Comparison of ENCODE assay signal across 16 cellular contexts in the genomic region with DNA sequence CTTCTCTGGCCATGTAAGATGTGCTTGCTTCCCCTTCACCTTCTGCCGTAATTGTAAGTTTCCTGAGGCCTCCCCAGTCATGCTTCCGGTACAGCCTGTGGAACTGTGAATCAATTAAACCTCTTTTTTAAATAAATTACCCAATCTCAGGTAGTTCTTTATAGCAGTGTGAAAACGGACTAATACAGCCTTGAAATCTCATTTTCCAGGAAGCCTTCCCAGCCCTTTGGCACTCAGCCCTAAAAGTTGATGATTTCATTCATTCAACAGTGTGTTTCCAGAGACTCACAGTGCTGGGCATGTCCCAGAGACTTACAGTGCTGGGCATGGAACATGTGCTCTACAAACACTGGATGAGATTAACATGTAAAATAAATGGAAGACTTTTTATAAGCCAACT.
DNase-seq lines count a peak whose midpoint lies in the region; ATAC-seq and TF ChIP-seq lines count a peak whose summit lies in the region.
"Had no signal": no experiment of that assay in that cellular context is flagged by ENCODE, and none has a peak within 500 bp of the region (broad histone marks: within the 10 kb centered on the region; RNA-seq: fewer than 3 reads in every experiment).

No MANE protein-coding gene starts in this region.

- H3K27ac ChIP-seq in mammary epithelial cell (ENCODE audit: insufficient read depth, low read depth, low read length) (no peak overlapping the region), heart left ventricle (no peak overlapping the region)
- H3K27ac ChIP-seq: gastroesophageal sphincter, KMS-11 had no signal

- no peak overlapping the region for H2AFZ ChIP-seq in mammary epithelial cell (ENCODE audit: low read depth, low read length)

- H3K79me2 ChIP-seq in mammary epithelial cell (ENCODE audit: insufficient read depth, low read length), result peaks cover 23% of the 10 kb centered on the region

- H3K27me3 Mint-ChIP-seq in nephron progenitor cell (ENCODE audit: low read depth, poor library complexity) (no peaks in the 10 kb centered on the region), progenitor cell of endocrine pancreas (no peaks in the 10 kb centered on the region)
- H3K27me3 Mint-ChIP-seq: CD4-positive, CD25-positive, alpha-beta regulatory T cell; dendritic cell treated with granulocyte-macrophage colony-stimulating factor and Interleukin-4, amounts not matched to agents 40 ng/mL and 50 ng/mL, for 4 days had no signal

- 92% methylated on average over 3 of the region's 3 CpGs for WGBS in mammary epithelial cell (ENCODE audit: low coverage, missing lambda C conversion rate)
- 49 to 66% (median 58%) methylated on average over 3 of the region's 3 CpGs for whole genome bisulfite sequencing in heart left ventricle, 4 donors

- ATAC-seq in heart left ventricle, result peak; percentile 50 to 74 (median 61)
- ATAC-seq: activated T-cell treated with anti-CD3 and anti-CD28 coated beads, Interleukin-2, amount 50 U/mL, for 4 hours; gastroesophageal sphincter had no signal

- H3K36me3 ChIP-seq in MG63, result no peaks in the 10 kb centered on the region
- H3K36me3 ChIP-seq in mammary epithelial cell (ENCODE audit: insufficient read depth, low read length), result peaks cover 4% of the 10 kb centered on the region
- H3K36me3 ChIP-seq in heart left ventricle, result peaks cover 0 to 11% (median 0%) of the 10 kb centered on the region in 9 donors

- DNase-seq in MG63 (peak; percentile 53), mammary epithelial cell (peak; percentile 32), heart left ventricle (peak in 2 of 5 donors; percentile 43 to 44), skeletal muscle cell (ENCODE audit: low read depth) (peak; percentile 25), nephron progenitor cell (no peak), progenitor cell of endocrine pancreas (ENCODE audit: low spot score, unreplicated experiment) (no peak), NCI-H146 treated with DMSO at 0.1 percent for 48 hours (lab: John Stamatoyannopoulos, UW; ENCODE audit: unreplicated experiment) (no peak)
- DNase-seq: activated CD4-positive, alpha-beta T cell treated with anti-CD3 and anti-CD28 coated beads, Interleukin-2, amount 10 ng/mL, durations not matched to agents 7 days and 5 days; activated T-cell treated with anti-CD3 and anti-CD28 coated beads, Interleukin-2, amount 50 U/mL, for 4 hours; CD4-positive, CD25-positive, alpha-beta regulatory T cell; NCI-H1417; NCI-H345; T1000 had no signal

- no peak overlapping the region for H3K4me2 ChIP-seq in mammary epithelial cell (ENCODE audit: insufficient read depth, low read depth, low read length)
- H3K4me2 ChIP-seq: KMS-11 had no signal

- H3K27ac Mint-ChIP-seq in nephron progenitor cell, result no peak overlapping the region
- H3K27ac Mint-ChIP-seq in progenitor cell of endocrine pancreas, result no peak overlapping the region
- H3K27ac Mint-ChIP-seq: activated CD4-positive, alpha-beta T cell treated with anti-CD3 and anti-CD28 coated beads, Interleukin-2, amount 10 ng/mL, durations not matched to agents 7 days and 5 days; CD4-positive, CD25-positive, alpha-beta regulatory T cell; dendritic cell treated with granulocyte-macrophage colony-stimulating factor and Interleukin-4, amounts not matched to agents 40 ng/mL and 50 ng/mL, for 4 days had no signal

- TF ChIP-seq POLR2A in heart left ventricle (IDR thresholded peaks at IDR 0.05), result no peak

- H3K9me3 ChIP-seq in MG63 (no peaks in the 10 kb centered on the region), mammary epithelial cell (replicated peaks; ENCODE audit: insufficient read depth, low read length) (no peaks in the 10 kb centered on the region), heart left ventricle (peaks cover 0 to 15% (median 0%) of the 10 kb centered on the region in 12 donors)

- H3K27me3 ChIP-seq in MG63, result no peaks in the 10 kb centered on the region
- H3K27me3 ChIP-seq in mammary epithelial cell (ENCODE audit: insufficient read depth, low read length), result no peaks in the 10 kb centered on the region
- H3K27me3 ChIP-seq in heart left ventricle, result no peaks in the 10 kb centered on the region
- H3K27me3 ChIP-seq: gastroesophageal sphincter had no signal

- no peak overlapping the region for H3K4me3 ChIP-seq in MG63
- no peak overlapping the region for H3K4me3 ChIP-seq in mammary epithelial cell (replicated peaks in 1 of 3; ENCODE audit: insufficient read depth in 1 of 3, low read depth in 2 of 3, low read length in 3 of 3)
- H3K4me3 ChIP-seq in heart left ventricle, result no peak overlapping the region
- H3K4me3 ChIP-seq in skeletal muscle cell (ENCODE audit: low read depth, low read length), result no peak overlapping the region
- H3K4me3 ChIP-seq: gastroesophageal sphincter had no signal

- no peak overlapping the region for H3K9ac ChIP-seq in mammary epithelial cell (ENCODE audit: insufficient read depth, low read length)
- H3K9ac ChIP-seq: KMS-11 had no signal

- in situ Hi-C loops in mammary epithelial cell (cut with MboI; ENCODE audit: low sequenced_read_pairs in 2 of 2), result no loop called here

- H3K36me3 Mint-ChIP-seq in nephron progenitor cell (ENCODE audit: low read depth) (peaks cover 41% of the 10 kb centered on the region), progenitor cell of endocrine pancreas (ENCODE audit: insufficient read depth) (peaks cover 7% of the 10 kb centered on the region)
- H3K36me3 Mint-ChIP-seq: CD4-positive, CD25-positive, alpha-beta regulatory T cell had no signal

- TF ChIP-seq CTCF in mammary epithelial cell (conservative IDR thresholded peaks at IDR 0.05 in 1 of 2, IDR thresholded peaks at IDR 0.05 in 1 of 2; ENCODE audit: extremely low read depth in 1 of 2, insufficient read depth in 1 of 2, low read depth in 1 of 2, low read length in 2 of 2) (no peak), heart left ventricle (IDR thresholded peaks at IDR 0.05) (no peak), nephron progenitor cell (IDR thresholded peaks at IDR 0.05) (no peak), progenitor cell of endocrine pancreas (IDR thresholded peaks at IDR 0.05; ENCODE audit: unreplicated experiment) (no peak)

- H3K9me3 Mint-ChIP-seq in nephron progenitor cell, result peaks cover 27% of the 10 kb centered on the region
- no peaks in the 10 kb centered on the region for H3K9me3 Mint-ChIP-seq in progenitor cell of endocrine pancreas (ENCODE audit: low read depth)
- H3K9me3 Mint-ChIP-seq: activated CD4-positive, alpha-beta T cell treated with anti-CD3 and anti-CD28 coated beads, Interleukin-2, amount 10 ng/mL, durations not matched to agents 7 days and 5 days; activated T-cell treated with anti-CD3 and anti-CD28 coated beads, Interleukin-2, amount 50 U/mL, for 4 hours; CD4-positive, CD25-positive, alpha-beta regulatory T cell; dendritic cell treated with granulocyte-macrophage colony-stimulating factor and Interleukin-4, amounts not matched to agents 40 ng/mL and 50 ng/mL, for 4 days had no signal

- H3K4me1 ChIP-seq in mammary epithelial cell (ENCODE audit: insufficient read depth, low read length) (peaks cover 16% of the 10 kb centered on the region), heart left ventricle (peaks cover 0 to 26% (median 10%) of the 10 kb centered on the region in 12 donors)

- H3K4me1 Mint-ChIP-seq in nephron progenitor cell, result no peaks in the 10 kb centered on the region
- peaks cover 6% of the 10 kb centered on the region for H3K4me1 Mint-ChIP-seq in progenitor cell of endocrine pancreas (ENCODE audit: low read depth)
- H3K4me1 Mint-ChIP-seq: activated CD4-positive, alpha-beta T cell treated with anti-CD3 and anti-CD28 coated beads, Interleukin-2, amount 10 ng/mL, durations not matched to agents 7 days and 5 days; CD4-positive, CD25-positive, alpha-beta regulatory T cell had no signal

- dilution Hi-C loops in mammary epithelial cell (cut with HindIII; ENCODE audit: low sequenced_read_pairs), result no loop called here

- CTCF ChIA-PET in mammary epithelial cell (lab: Charles Lee; ENCODE audit: low non-redundant PET), result no interaction called here

- intact Hi-C loops in mammary epithelial cell (cut with micrococcal nuclease) (no loop called here), heart left ventricle (cut with DNase I) (loop anchor here in 2 of 10 donors (10.0 kb wide), 1 partner anchor 182 kb away; no protein-coding TSS in a partner anchor)

- H3K4me3 Mint-ChIP-seq in nephron progenitor cell (no peak overlapping the region), progenitor cell of endocrine pancreas (ENCODE audit: low read depth) (no peak overlapping the region)
- H3K4me3 Mint-ChIP-seq: activated CD4-positive, alpha-beta T cell treated with anti-CD3 and anti-CD28 coated beads, Interleukin-2, amount 10 ng/mL, durations not matched to agents 7 days and 5 days; activated T-cell treated with anti-CD3 and anti-CD28 coated beads, Interleukin-2, amount 50 U/mL, for 4 hours; CD4-positive, CD25-positive, alpha-beta regulatory T cell; dendritic cell treated with granulocyte-macrophage colony-stimulating factor and Interleukin-4, amounts not matched to agents 40 ng/mL and 50 ng/mL, for 4 days had no signal

- no peaks in the 10 kb centered on the region for H4K20me1 ChIP-seq in mammary epithelial cell (ENCODE audit: insufficient read depth, low read length)

- no TSS peak for BruUV-seq in mammary epithelial cell (replicated peaks; lab: Mats Ljungman, UMichigan)

Comparison
In these comparisons a context has a peak if more than half of its experiments do, and no peak if none do; other contexts are left out.
1. DNase-seq: peak in MG63 (single experiment), mammary epithelial cell (single experiment) and skeletal muscle cell (single experiment); none in nephron progenitor cell (single experiment), progenitor cell of endocrine pancreas (single experiment) and NCI-H146 treated with DMSO at 0.1 percent for 48 hours (single experiment).